ENCODE assay signal across 24 cellular contexts in the genomic region with DNA sequence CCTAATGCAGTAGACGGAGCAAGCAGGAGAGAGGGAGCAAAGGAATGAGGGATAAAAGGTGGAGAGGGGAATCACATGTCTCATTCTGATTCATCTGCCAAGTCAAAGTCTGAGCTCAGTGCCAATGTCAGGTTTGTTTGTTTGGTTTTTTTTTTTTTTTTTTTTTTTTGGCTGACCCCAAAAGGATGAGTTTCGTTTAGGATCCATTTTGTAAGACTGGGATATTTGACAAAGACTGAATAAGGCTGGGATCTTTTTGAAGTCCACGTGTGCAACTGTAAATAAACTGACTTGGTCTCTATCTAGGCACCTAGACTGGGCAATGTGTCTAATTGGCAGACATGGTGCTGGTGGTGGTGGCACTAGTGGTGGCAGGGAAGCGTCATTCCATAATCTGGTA.
"Had no signal": no experiment of that assay in that cellular context is flagged by ENCODE, and none has a peak within 500 bp of the region (broad histone marks: within the 10 kb centered on the region; RNA-seq: fewer than 3 reads in every experiment).

No MANE protein-coding gene starts in this region.

- H3K27ac ChIP-seq: dorsolateral prefrontal cortex, heart right ventricle, neural progenitor cell, parathyroid adenoma, stomach, thyroid gland had no signal

- H3K9me3 ChIP-seq: heart right ventricle, stomach, thyroid gland had no signal

- H3K27me3 ChIP-seq: dorsolateral prefrontal cortex, heart right ventricle, neural progenitor cell, stomach, thyroid gland had no signal

- FAIRE-seq: colon, islet of Langerhans had no signal

- H2AFZ ChIP-seq: neural progenitor cell, parathyroid adenoma had no signal

- ATAC-seq: heart right ventricle; left colon; left ventricle myocardium superior; natural killer cell; sciatic nerve; stimulated activated effector memory CD8-positive, alpha-beta T cell treated with anti-CD3 and anti-CD28 coated beads, Interleukin-12 subunit alpha, Interleukin-12 subunit beta, amount 100 ng/mL, for 72 hours had no signal

- H3K36me3 ChIP-seq: heart right ventricle, neural progenitor cell, stomach, thyroid gland had no signal

- H3K4me2 ChIP-seq: neural progenitor cell, smooth muscle cell had no signal

- H3K9ac ChIP-seq: neural progenitor cell, parathyroid adenoma had no signal

- DNase-seq: dorsolateral prefrontal cortex; effector CD4-positive, alpha-beta T cell; glutamatergic neuron; heart right ventricle; hippocampal formation; kidney glomerular epithelial cell; left colon; left ventricle myocardium superior; natural killer cell; stimulated activated CD4-positive, alpha-beta T cell treated with anti-CD3 and anti-CD28 coated beads, Interleukin-12 subunit alpha, Interleukin-12 subunit beta, amount 100 ng/mL, for 4 hours; stimulated activated CD4-positive, alpha-beta T cell treated with anti-CD3 and anti-CD28 coated beads, Interleukin-2, amount 100 ng/mL, for 24 hours; stimulated activated CD4-positive, alpha-beta T cell treated with anti-CD3 and anti-CD28 coated beads, Interleukin-4, amount 100 ng/mL, for 24 hours; stimulated activated naive CD4-positive, alpha-beta T cell treated with Interleukin-2 at 50 U/mL for 16 hours; stomach; thyroid gland; trophoblast cell had no signal

- H3K4me3 ChIP-seq: dorsolateral prefrontal cortex, heart right ventricle, lung, neural progenitor cell, smooth muscle cell, stomach, thyroid gland had no signal

- H3K4me1 ChIP-seq: neural progenitor cell, parathyroid adenoma, thyroid gland had no signal

- H3K79me2 ChIP-seq: parathyroid adenoma had no signal
